ENCODE assay signal across 11 cellular contexts in genomic region chr4:139658185-139658584, GRCh38. TPM values are rescaled to one million over a fixed set of nuclear protein-coding genes. Genes with fewer than 3 reads are reported as not detected.
DNase-seq lines count a peak whose midpoint lies in the region; ATAC-seq lines count a peak whose summit lies in the region.
"Had no signal": no experiment of that assay in that cellular context is flagged by ENCODE, and none has a peak within 500 bp of the region (broad histone marks: within the 10 kb centered on the region; RNA-seq: fewer than 3 reads in every experiment).

No MANE protein-coding gene starts in this region.

- peaks cover 12 to 35% (median 29%) of the 10 kb centered on the region in 4 donors for H3K4me1 Mint-ChIP-seq in CD4-positive, CD25-positive, alpha-beta regulatory T cell

- peak in 1 of 3 donors; percentile 47 for DNase-seq in CD4-positive, CD25-positive, alpha-beta regulatory T cell
- DNase-seq in astrocyte of the hippocampus (ENCODE audit: low read depth, low spot score) = peak; percentile 12
- DNase-seq in mucosa of gallbladder (ENCODE audit: low spot score) = no peak
- no peak for DNase-seq in substantia nigra (lab: John Stamatoyannopoulos, UW)
- no peak for DNase-seq in HT-29 (ENCODE audit: low spot score)
- DNase-seq in head of caudate nucleus = no peak
- DNase-seq: DMS79 treated with DMSO at 0.1 percent for 48 hours, NCI-H1930, SHP77 treated with DMSO at 0.1 percent for 48 hours had no signal

- peaks cover 22% of the 10 kb centered on the region for H3K4me1 ChIP-seq in CD4-positive, CD25-positive, alpha-beta regulatory T cell (ENCODE audit: control insufficient read depth, insufficient read depth, low read length, poor library complexity, severe bottlenecking)
- H3K4me1 ChIP-seq in muscle layer of duodenum (ENCODE audit: control insufficient read depth in 1 of 2, insufficient read depth in 2 of 2, low read length in 2 of 2) = peaks cover 6 to 8% of the 10 kb centered on the region in 2 donors

- no peaks in the 10 kb centered on the region for H3K9me3 ChIP-seq in CD4-positive, CD25-positive, alpha-beta regulatory T cell (ENCODE audit: control insufficient read depth in 2 of 2, low read length in 2 of 2)
- no peaks in the 10 kb centered on the region for H3K9me3 ChIP-seq in muscle layer of duodenum (ENCODE audit: control insufficient read depth in 1 of 2, low read length in 2 of 2)

- H3K9me3 Mint-ChIP-seq in CD4-positive, CD25-positive, alpha-beta regulatory T cell = no peaks in the 10 kb centered on the region

- H3K27me3 ChIP-seq in CD4-positive, CD25-positive, alpha-beta regulatory T cell (ENCODE audit: control insufficient read depth, insufficient read depth, low read length) = no peaks in the 10 kb centered on the region
- H3K27me3 ChIP-seq in muscle layer of duodenum (ENCODE audit: low read depth, low read length) = no peaks in the 10 kb centered on the region

- peak overlapping the region; percentile 71 for H3K4me3 ChIP-seq in CD4-positive, CD25-positive, alpha-beta regulatory T cell (ENCODE audit: low read depth, low read length)
- no peak overlapping the region for H3K4me3 ChIP-seq in muscle layer of duodenum (ENCODE audit: low read depth in 1 of 2, low read length in 2 of 2)

- H3K36me3 Mint-ChIP-seq in CD4-positive, CD25-positive, alpha-beta regulatory T cell = no peaks in the 10 kb centered on the region

- peak overlapping the region; percentile 61 to 90 (median 68) for H3K4me3 Mint-ChIP-seq in CD4-positive, CD25-positive, alpha-beta regulatory T cell

- intact Hi-C loops in head of caudate nucleus (cut with DNase I) = no loop called here

- ATAC-seq in CD4-positive, CD25-positive, alpha-beta regulatory T cell (ENCODE audit: low read depth in 2 of 2) = peak; percentile 21 to 28
- peak; percentile 5 for ATAC-seq in HG03442 (IDR thresholded peaks at IDR 0.05; ENCODE audit: unreplicated experiment)

- peak overlapping the region; percentile 92 to 99 (median 93) for H3K27ac Mint-ChIP-seq in CD4-positive, CD25-positive, alpha-beta regulatory T cell

- H3K27ac ChIP-seq in CD4-positive, CD25-positive, alpha-beta regulatory T cell (ENCODE audit: insufficient read depth, low read length, poor library complexity, severe bottlenecking) = peak overlapping the region; percentile 68
- peak overlapping the region; percentile 64 for H3K27ac ChIP-seq in muscle layer of duodenum (ENCODE audit: low read length)
- H3K27ac ChIP-seq in substantia nigra (ENCODE audit: low read depth, low read length, poor library complexity, severe bottlenecking) = no peak overlapping the region

- no peaks in the 10 kb centered on the region for H3K27me3 Mint-ChIP-seq in CD4-positive, CD25-positive, alpha-beta regulatory T cell

- H3K36me3 ChIP-seq in CD4-positive, CD25-positive, alpha-beta regulatory T cell (ENCODE audit: control insufficient read depth, insufficient read depth, low read length) = no peaks in the 10 kb centered on the region
- no peaks in the 10 kb centered on the region for H3K36me3 ChIP-seq in muscle layer of duodenum (ENCODE audit: control insufficient read depth in 1 of 2, insufficient read depth in 2 of 2, low read length in 2 of 2)

RNA-seq across cellular contexts. Expression of gene MGST2, which starts 7.4 kb away (rescaled TPM):
- 12.3 TPM for total RNA-seq in CD4-positive, CD25-positive, alpha-beta regulatory T cell
- polyA plus RNA-seq in CD4-positive, CD25-positive, alpha-beta regulatory T cell = 10 to 100 TPM; 33.1 to 64.9 (median 46.4) TPM
- total RNA-seq in mucosa of gallbladder = 194 TPM
- 30.5 and 32.8 TPM in 2 replicates for total RNA-seq in HT-29 (2014; rRNA removed; shearing (Covaris generic))
